ENCODE assay signal across 12 cellular contexts in genomic region chr2:121925466-121925865, GRCh38.
"Had no signal": no experiment of that assay in that cellular context is flagged by ENCODE, and none has a peak within 500 bp of the region (broad histone marks: within the 10 kb centered on the region; RNA-seq: fewer than 3 reads in every experiment).

No MANE protein-coding gene starts in this region.

- ATAC-seq: heart left ventricle; naive thymus-derived CD4-positive, alpha-beta T cell; right lobe of liver had no signal

- DNase-seq: effector memory CD4-positive, alpha-beta T cell; esophagus squamous epithelium; foreskin melanocyte; heart left ventricle; hippocampal formation; naive thymus-derived CD4-positive, alpha-beta T cell; nephron progenitor cell; right lobe of liver; stimulated activated naive CD4-positive, alpha-beta T cell treated with Interleukin-2 at 50 U/mL for 16 hours; trophoblast cell had no signal

- H3K9ac ChIP-seq: parathyroid adenoma had no signal

- H3K27ac ChIP-seq: esophagus squamous epithelium, heart left ventricle, parathyroid adenoma, prostate gland, right lobe of liver had no signal

- H3K79me2 ChIP-seq: parathyroid adenoma had no signal

- H3K27me3 ChIP-seq: esophagus squamous epithelium, heart left ventricle, right lobe of liver had no signal

- H3K4me3 ChIP-seq: esophagus squamous epithelium, heart left ventricle, prostate gland, right lobe of liver had no signal

- H3K9me3 ChIP-seq: esophagus squamous epithelium, prostate gland, right lobe of liver had no signal

- H2AFZ ChIP-seq: parathyroid adenoma had no signal

- H3K36me3 ChIP-seq: esophagus squamous epithelium, heart left ventricle, prostate gland, right lobe of liver had no signal

- H3K4me1 ChIP-seq: esophagus squamous epithelium, heart left ventricle, parathyroid adenoma, prostate gland, right lobe of liver had no signal
